Comparison of ENCODE assay signal across 20 cellular contexts in the genomic region with DNA sequence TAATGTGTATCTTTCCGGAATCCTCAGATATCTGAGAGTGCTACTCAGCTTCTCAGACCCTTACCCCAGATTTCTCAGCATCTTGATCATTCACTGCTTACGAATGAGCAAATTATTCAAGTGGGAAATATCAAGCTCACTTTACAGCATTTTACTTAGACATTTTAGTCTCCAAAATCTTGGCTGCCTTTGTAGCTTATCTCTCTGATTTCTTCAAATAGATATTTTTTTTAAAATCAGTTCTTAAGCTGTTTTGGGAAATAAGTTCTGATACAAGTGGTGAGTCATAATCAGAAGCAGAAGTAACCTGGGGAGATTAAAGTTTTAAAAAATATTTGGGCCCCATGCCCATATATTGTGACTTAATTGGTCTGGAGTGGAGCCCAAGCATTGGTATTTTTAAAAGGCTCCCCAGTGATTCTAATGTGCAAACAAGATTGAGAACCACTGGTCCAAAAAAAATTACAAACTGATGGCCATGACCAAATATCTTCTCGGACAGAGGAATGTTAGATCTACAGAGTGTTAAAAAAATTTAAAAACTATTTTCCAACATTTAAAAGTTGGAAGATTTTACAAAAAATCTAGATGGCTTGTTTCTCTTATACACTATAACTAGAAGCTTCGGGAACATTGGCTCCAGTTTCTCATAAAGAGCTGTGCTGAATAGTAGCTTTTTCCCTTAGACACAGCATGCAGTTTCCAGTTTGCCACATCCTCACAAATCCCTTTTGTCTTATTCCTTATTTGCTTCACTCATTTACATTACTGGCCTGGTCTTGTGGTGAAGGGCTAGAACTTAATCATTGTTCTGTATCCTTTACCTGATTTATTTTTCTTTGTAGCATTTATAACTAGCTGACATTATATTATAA.
A peak's percentile ranks its signal among the peaks of the same experiment; 100 is the strongest.
DNase-seq lines count a peak whose midpoint lies in the region; ATAC-seq, FAIRE-seq and TF ChIP-seq lines count a peak whose summit lies in the region.
"Had no signal": no experiment of that assay in that cellular context is flagged by ENCODE, and none has a peak within 500 bp of the region (broad histone marks: within the 10 kb centered on the region; RNA-seq: fewer than 3 reads in every experiment).

No MANE protein-coding gene starts in this region.

- H3K9me3 ChIP-seq in A549: peaks cover 33% of the 10 kb centered on the region; the same call in 2 of the 3 replicates
- peaks cover 25% of the 10 kb centered on the region for H3K9me3 ChIP-seq in adipocyte (ENCODE audit: control insufficient read depth, low read length)
- peaks cover 0 to 10% (median 0%) of the 10 kb centered on the region in 4 donors for H3K9me3 ChIP-seq in Peyer's patch

- WGBS in A549 (ENCODE audit: missing lambda C conversion rate): 44% methylated on average over 4 of the region's 4 CpGs

- CTCF ChIA-PET in A549 (lab: Yijun Ruan, JAX): interaction anchor here (0.6 to 4.1 kb wide), 10 partner anchors 9 to 901 kb away, joined by 3 to 32 read pairs (median 5); no protein-coding TSS in a partner anchor
- CTCF ChIA-PET in activated CD4-positive, alpha-beta T cell treated with anti-CD3 and anti-CD28 coated beads, Interleukin-2, amount 10 ng/mL, durations not matched to agents 7 days and 5 days (lab: Charles Lee): no interaction called here

- no peak overlapping the region for H3K9ac ChIP-seq in adipocyte (ENCODE audit: low read length)
- H3K9ac ChIP-seq: GM23248, KMS-11 had no signal

- TF ChIP-seq POLR2A in A549 (IDR thresholded peaks at IDR 0.05; ENCODE audit: low read length): no peak
- TF ChIP-seq POLR2A in Peyer's patch (IDR thresholded peaks at IDR 0.05): no peak

- no peak for TF ChIP-seq RAD21 in A549 (conservative IDR thresholded peaks at IDR 0.05 in 1 of 2, IDR thresholded peaks at IDR 0.05 in 1 of 2)

- H3K4me1 ChIP-seq in A549 (no peaks in the 10 kb centered on the region), adipocyte (ENCODE audit: control insufficient read depth, insufficient read depth, low read length) (peaks cover 8% of the 10 kb centered on the region), Peyer's patch (no peaks in the 10 kb centered on the region)

- no peak overlapping the region for H3K4me2 ChIP-seq in A549
- H3K4me2 ChIP-seq: KMS-11 had no signal

- H3K4me3 Mint-ChIP-seq in mesothelial cell of epicardium: no peak overlapping the region
- no peak overlapping the region for H3K4me3 Mint-ChIP-seq in activated CD4-positive, alpha-beta T cell treated with anti-CD3 and anti-CD28 coated beads, Interleukin-2, amount 10 ng/mL, durations not matched to agents 7 days and 5 days

- POLR2A ChIA-PET in A549 (lab: Yijun Ruan, JAX): no interaction called here
- POLR2A ChIA-PET in activated CD4-positive, alpha-beta T cell treated with anti-CD3 and anti-CD28 coated beads, Interleukin-2, amount 10 ng/mL, durations not matched to agents 7 days and 5 days (lab: Charles Lee): no interaction called here

- peak overlapping the region; percentile 52 for H3K27ac Mint-ChIP-seq in mesothelial cell of epicardium
- H3K27ac Mint-ChIP-seq in activated CD4-positive, alpha-beta T cell treated with anti-CD3 and anti-CD28 coated beads, Interleukin-2, amount 10 ng/mL, durations not matched to agents 7 days and 5 days: no peak overlapping the region

- no peak for TF ChIP-seq EP300 in A549 (IDR thresholded peaks at IDR 0.05)

- peaks cover 35% of the 10 kb centered on the region for H3K9me3 Mint-ChIP-seq in mesothelial cell of epicardium
- H3K9me3 Mint-ChIP-seq in activated CD4-positive, alpha-beta T cell treated with anti-CD3 and anti-CD28 coated beads, Interleukin-2, amount 10 ng/mL, durations not matched to agents 7 days and 5 days: peaks cover 13% of the 10 kb centered on the region

- H3K36me3 Mint-ChIP-seq in mesothelial cell of epicardium: peaks cover 6% of the 10 kb centered on the region
- H3K36me3 Mint-ChIP-seq in activated CD4-positive, alpha-beta T cell treated with anti-CD3 and anti-CD28 coated beads, Interleukin-2, amount 10 ng/mL, durations not matched to agents 7 days and 5 days (ENCODE audit: low read depth): no peaks in the 10 kb centered on the region

- H3K27me3 Mint-ChIP-seq in mesothelial cell of epicardium (ENCODE audit: low read depth): no peaks in the 10 kb centered on the region
- H3K27me3 Mint-ChIP-seq in activated CD4-positive, alpha-beta T cell treated with anti-CD3 and anti-CD28 coated beads, Interleukin-2, amount 10 ng/mL, durations not matched to agents 7 days and 5 days: peaks cover 30% of the 10 kb centered on the region

- no peaks in the 10 kb centered on the region for H3K4me1 Mint-ChIP-seq in mesothelial cell of epicardium
- H3K4me1 Mint-ChIP-seq in activated CD4-positive, alpha-beta T cell treated with anti-CD3 and anti-CD28 coated beads, Interleukin-2, amount 10 ng/mL, durations not matched to agents 7 days and 5 days: no peaks in the 10 kb centered on the region

- no peak for ATAC-seq in A549
- ATAC-seq: GM12878, HCT116 had no signal

- no peak overlapping the region for H3K27ac ChIP-seq in A549
- H3K27ac ChIP-seq in Peyer's patch: no peak overlapping the region
- H3K27ac ChIP-seq: 22Rv1, GM23248, KMS-11 had no signal

- H3K4me3 ChIP-seq in A549 (no peak overlapping the region), adipocyte (ENCODE audit: low read length) (no peak overlapping the region), fibroblast of mammary gland (ENCODE audit: control insufficient read depth, low read depth, low read length) (no peak overlapping the region), Peyer's patch (no peak overlapping the region)
- H3K4me3 ChIP-seq: GM12878, GM23248 had no signal

- no peak for FAIRE-seq in A549 (lab: Jason Lieb, UNC)
- FAIRE-seq: GM12878 had no signal

- TF ChIP-seq CTCF in A549 (IDR thresholded peaks at IDR 0.05): no peak
- TF ChIP-seq CTCF in fibroblast of mammary gland (conservative IDR thresholded peaks at IDR 0.05; ENCODE audit: control insufficient read depth, insufficient read depth, low read depth, low read length): no peak
- TF ChIP-seq CTCF in mesothelial cell of epicardium (IDR thresholded peaks at IDR 0.05; ENCODE audit: unreplicated experiment): no peak
- no peak for TF ChIP-seq CTCF in Peyer's patch (IDR thresholded peaks at IDR 0.05)

- no peaks in the 10 kb centered on the region for H3K27me3 ChIP-seq in adipocyte (replicated peaks; ENCODE audit: control insufficient read depth, insufficient read depth, low read length)
- no peaks in the 10 kb centered on the region for H3K27me3 ChIP-seq in Peyer's patch

- no peak for DNase-seq in A549 (ENCODE audit: low read depth in 1 of 2, low spot score in 1 of 2)
- peak; percentile 12 for DNase-seq in adipocyte (ENCODE audit: low read depth)
- peak; percentile 57 for DNase-seq in fibroblast of mammary gland (ENCODE audit: low read depth)
- no peak for DNase-seq in mesothelial cell of epicardium (ENCODE audit: low spot score in 2 of 2, unreplicated experiment in 2 of 2)
- DNase-seq in HuH-7.5 (ENCODE audit: low spot score): no peak
- no peak for DNase-seq in Peyer's patch
- no peak for DNase-seq in activated CD4-positive, alpha-beta T cell treated with anti-CD3 and anti-CD28 coated beads, Interleukin-2, amount 10 ng/mL, durations not matched to agents 7 days and 5 days
- no peak for DNase-seq in NCI-H1048 (lab: John Stamatoyannopoulos, UW)
- DNase-seq: C1 segment of cervical spinal cord, GDM1, GM23248, NCI-H1092, NCI-H146, NCI-H2081 treated with DMSO at 0.1 percent for 48 hours, NCI-H2227 treated with DMSO at 0.1 percent for 48 hours, NCI-H524 had no signal

- H3K36me3 ChIP-seq in adipocyte (ENCODE audit: control insufficient read depth, insufficient read depth, low read length, severe bottlenecking) (no peaks in the 10 kb centered on the region), Peyer's patch (no peaks in the 10 kb centered on the region)

TF ChIP-seq in A549, 52 proteins besides CTCF, POLR2A, EP300 and RAD21:
- TF ChIP-seq RCOR1 (IDR thresholded peaks at IDR 0.05; ENCODE audit: low read depth, low read length): no peak
- TF ChIP-seq, protein P1, sequence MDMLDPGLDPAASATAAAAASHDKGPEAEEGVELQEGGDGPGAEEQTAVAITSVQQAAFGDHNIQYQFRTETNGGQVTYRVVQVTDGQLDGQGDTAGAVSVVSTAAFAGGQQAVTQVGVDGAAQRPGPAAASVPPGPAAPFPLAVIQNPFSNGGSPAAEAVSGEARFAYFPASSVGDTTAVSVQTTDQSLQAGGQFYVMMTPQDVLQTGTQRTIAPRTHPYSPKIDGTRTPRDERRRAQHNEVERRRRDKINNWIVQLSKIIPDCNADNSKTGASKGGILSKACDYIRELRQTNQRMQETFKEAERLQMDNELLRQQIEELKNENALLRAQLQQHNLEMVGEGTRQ (IDR thresholded peaks at IDR 0.05): no peak
- no peak for TF ChIP-seq MAFK (IDR thresholded peaks at IDR 0.05; ENCODE audit: partially characterized antibody)
- TF ChIP-seq SREBF2 (IDR thresholded peaks at IDR 0.05): no peak
- TF ChIP-seq FOSL2 (IDR thresholded peaks at IDR 0.05): no peak
- peak; percentile 52; the same call in 1 of the 2 replicates for TF ChIP-seq FOSL2 (CRISPR knock-in tag; IDR thresholded peaks at IDR 0.05)
- no peak for TF ChIP-seq ZC3H11A (IDR thresholded peaks at IDR 0.05)
- TF ChIP-seq ZSCAN20 (CRISPR knock-in tag; IDR thresholded peaks at IDR 0.05): no peak
- no peak for TF ChIP-seq NFE2L2 (conservative IDR thresholded peaks at IDR 0.05; ENCODE audit: low read length)

Comparison
In these comparisons a context has a peak if more than half of its experiments do, and no peak if none do; other contexts are left out.
1. DNase-seq: peak in adipocyte (single experiment) and fibroblast of mammary gland (single experiment); none in A549 (0 of 2), mesothelial cell of epicardium (0 of 2), HuH-7.5 (single experiment), Peyer's patch (0 of 3), activated CD4-positive, alpha-beta T cell treated with anti-CD3 and anti-CD28 coated beads, Interleukin-2, amount 10 ng/mL, durations not matched to agents 7 days and 5 days (single experiment) and NCI-H1048 (single experiment).